ENCODE assay signal across 23 cellular contexts in the genomic region with DNA sequence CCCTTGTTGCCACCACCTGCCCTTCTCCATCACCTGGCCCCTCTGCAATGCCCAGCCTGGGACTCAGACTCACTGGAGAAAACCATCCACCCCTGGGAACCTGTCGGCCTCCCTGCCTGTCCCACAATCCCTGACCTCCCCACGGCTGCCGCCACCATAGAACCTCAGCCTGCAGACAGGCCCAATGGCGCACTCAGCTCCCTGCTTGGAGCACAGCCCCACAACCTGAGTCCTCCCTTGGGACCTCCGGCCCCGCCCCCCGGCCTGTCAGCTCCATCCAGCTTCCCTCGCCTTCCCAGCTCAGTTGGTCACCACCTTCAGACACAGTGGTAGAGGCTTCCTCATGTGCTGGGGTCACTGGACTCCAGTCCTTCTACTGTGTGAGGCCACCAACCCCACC.
"Had no signal": no experiment of that assay in that cellular context is flagged by ENCODE, and none has a peak within 500 bp of the region (broad histone marks: within the 10 kb centered on the region; RNA-seq: fewer than 3 reads in every experiment).

No MANE protein-coding gene starts in this region.

- H3K9me3 Mint-ChIP-seq: activated naive CD4-positive, alpha-beta T cell treated with anti-CD3 and anti-CD28 coated beads, Interleukin-2, amount 10 ng/mL, durations not matched to agents 7 days and 5 days; nephron progenitor cell; WTC11 had no signal

- H3K36me3 Mint-ChIP-seq: WTC11 had no signal

- H3K27me3 Mint-ChIP-seq: activated naive CD4-positive, alpha-beta T cell treated with anti-CD3 and anti-CD28 coated beads, Interleukin-2, amount 10 ng/mL, durations not matched to agents 7 days and 5 days had no signal

- H3K4me1 ChIP-seq: esophagus muscularis mucosa, left lung, lower lobe of right lung, pancreas, sigmoid colon, tibial nerve had no signal

- H3K4me1 Mint-ChIP-seq: activated naive CD4-positive, alpha-beta T cell treated with anti-CD3 and anti-CD28 coated beads, Interleukin-2, amount 10 ng/mL, durations not matched to agents 7 days and 5 days; WTC11 had no signal

- H3K4me3 ChIP-seq: esophagus muscularis mucosa, left lung, lower lobe of right lung, pancreas, prostate gland, sigmoid colon, tibial nerve had no signal

- H3K4me3 Mint-ChIP-seq: activated naive CD4-positive, alpha-beta T cell treated with anti-CD3 and anti-CD28 coated beads, Interleukin-2, amount 10 ng/mL, durations not matched to agents 7 days and 5 days; nephron progenitor cell; WTC11 had no signal

- H3K36me3 ChIP-seq: prostate gland had no signal

- H3K27ac Mint-ChIP-seq: activated naive CD4-positive, alpha-beta T cell treated with anti-CD3 and anti-CD28 coated beads, Interleukin-2, amount 10 ng/mL, durations not matched to agents 7 days and 5 days; nephron progenitor cell; WTC11 had no signal

- H3K27ac ChIP-seq: brain microvascular endothelial cell, esophagus muscularis mucosa, left lung, lower lobe of right lung, pancreas, prostate gland, sigmoid colon, tibial nerve had no signal

- DNase-seq: activated CD8-positive, alpha-beta memory T cell treated with anti-CD3 and anti-CD28 coated beads for 24 hours; activated effector memory CD4-positive, alpha-beta T cell treated with anti-CD3 and anti-CD28 coated beads, Interleukin-2, amount 50 U/mL, for 16 hours; activated naive CD4-positive, alpha-beta T cell treated with anti-CD3 and anti-CD28 coated beads, Interleukin-2, amount 10 ng/mL, durations not matched to agents 7 days and 5 days; amniotic stem cell; brain microvascular endothelial cell; foreskin melanocyte; left lung; lower lobe of right lung; nephron progenitor cell; nucleus accumbens; pancreas; retina; sigmoid colon; small intestine; stimulated activated CD4-positive, alpha-beta T cell treated with anti-CD3 and anti-CD28 coated beads, Interleukin-1b, Interleukin-23, amount 100 ng/mL, for 48 hours; stimulated activated CD4-positive, alpha-beta T cell treated with anti-CD3 and anti-CD28 coated beads, Interleukin-4, amount 100 ng/mL, for 4 hours; stimulated activated CD8-positive, alpha-beta memory T cell treated with anti-CD3 and anti-CD28 coated beads, Interleukin-4, amount 100 ng/mL, for 48 hours; stimulated activated naive CD4-positive, alpha-beta T cell; T-helper 2 cell had no signal

- H3K9me3 ChIP-seq: esophagus muscularis mucosa, left lung, lower lobe of right lung, pancreas, prostate gland, sigmoid colon, tibial nerve had no signal

- H3K27me3 ChIP-seq: brain microvascular endothelial cell, esophagus muscularis mucosa, left lung, pancreas, sigmoid colon, tibial nerve had no signal

- ATAC-seq: left lung, lower lobe of right lung, pancreas, WTC11 had no signal
